ENCODE assay signal across 9 cellular contexts in genomic region chr2:197704434-197705142, GRCh38. TPM values are rescaled to one million over a fixed set of nuclear protein-coding genes. Genes with fewer than 3 reads are reported as not detected.
A peak's percentile ranks its signal among the peaks of the same experiment; 100 is the strongest.
DNase-seq lines count a peak whose midpoint lies in the region; ATAC-seq and TF ChIP-seq lines count a peak whose summit lies in the region.
"Had no signal": no experiment of that assay in that cellular context is flagged by ENCODE, and none has a peak within 500 bp of the region (broad histone marks: within the 10 kb centered on the region; RNA-seq: fewer than 3 reads in every experiment).

No MANE protein-coding gene starts in this region.

- H3K4me3 Mint-ChIP-seq in immature natural killer cell, result peak overlapping the region; percentile 83 to 91 (median 87)

- H3K4me3 ChIP-seq in adrenal gland, result peak overlapping the region in 3 of 4 donors; percentile 16 to 84 (median 56)
- peak overlapping the region; percentile 79 to 88 for H3K4me3 ChIP-seq in stomach smooth muscle (ENCODE audit: low read length in 2 of 2)

- no peak for TF ChIP-seq CTCF in adrenal gland (IDR thresholded peaks at IDR 0.05)

- H3K4me1 ChIP-seq in adrenal gland (replicated peaks in 1 of 2) (peaks cover 14 to 37% of the 10 kb centered on the region in 2 donors), stomach smooth muscle (ENCODE audit: control insufficient read depth, insufficient read depth, low read length) (peaks cover 18% of the 10 kb centered on the region)

- peak overlapping the region; percentile 70 to 89 (median 85) for H3K27ac ChIP-seq in adrenal gland
- peak overlapping the region; percentile 75 for H3K27ac ChIP-seq in stomach smooth muscle (ENCODE audit: low read length)

- H3K27ac Mint-ChIP-seq in immature natural killer cell, result peak overlapping the region; percentile 89 to 99 (median 92)

- peaks cover 0 to 2% (median 0%) of the 10 kb centered on the region in 3 donors for H3K36me3 Mint-ChIP-seq in immature natural killer cell

- H3K9ac ChIP-seq in stomach smooth muscle (ENCODE audit: low read length in 2 of 2), result peak overlapping the region; percentile 81 to 89

- H3K36me3 ChIP-seq in adrenal gland (replicated peaks in 1 of 2) (no peaks in the 10 kb centered on the region), stomach smooth muscle (ENCODE audit: control insufficient read depth in 2 of 2, insufficient read depth in 2 of 2, low read length in 2 of 2) (no peaks in the 10 kb centered on the region)

- 0 to 1% (median 1%) methylated on average over 6 of the region's 6 CpGs for WGBS in adrenal gland, 4 donors

- intact Hi-C loops in adrenal gland (cut with DNase I), result loop anchor here in 1 of 2 donors (5.0 kb wide), 1 partner anchor 73 kb away; no protein-coding TSS in a partner anchor

- peaks cover 39 to 51% of the 10 kb centered on the region in 2 donors for H3K4me1 Mint-ChIP-seq in immature natural killer cell

- no peak for TF ChIP-seq POLR2A in adrenal gland (IDR thresholded peaks at IDR 0.05)

- H3K27me3 ChIP-seq in adrenal gland, result no peaks in the 10 kb centered on the region
- no peaks in the 10 kb centered on the region for H3K27me3 ChIP-seq in stomach smooth muscle (ENCODE audit: control insufficient read depth in 1 of 2, insufficient read depth in 2 of 2, low read length in 2 of 2)

- ATAC-seq in GM19397 (IDR thresholded peaks at IDR 0.05; ENCODE audit: unreplicated experiment) (peak; percentile 34), HG03439 (IDR thresholded peaks at IDR 0.05; ENCODE audit: unreplicated experiment) (peak; percentile 30)

- no peaks in the 10 kb centered on the region for H3K9me3 Mint-ChIP-seq in immature natural killer cell

- H3K9me3 ChIP-seq in adrenal gland (replicated peaks in 1 of 3) (no peaks in the 10 kb centered on the region), stomach smooth muscle (ENCODE audit: control insufficient read depth in 2 of 2, low read length in 2 of 2) (no peaks in the 10 kb centered on the region)

- H3K27me3 Mint-ChIP-seq in immature natural killer cell (ENCODE audit: low read depth in 3 of 3), result peaks cover 3 to 17% (median 14%) of the 10 kb centered on the region in 3 donors

- DNase-seq in AML-193 (lab: John Stamatoyannopoulos, UW) (peak; percentile 71 to 82), adrenal gland (no peak), immature natural killer cell (no peak), NCI-H748 (lab: John Stamatoyannopoulos, UW; ENCODE audit: unreplicated experiment) (no peak)
- no peak for DNase-seq in stimulated activated CD4-positive, alpha-beta T cell treated with anti-CD3 and anti-CD28 coated beads, Interleukin-15, amount 100 ng/mL, for 24 hours

RNA-seq across cellular contexts. Expression of gene MARS2, which starts 0.6 kb away (rescaled TPM):
- total RNA-seq in adrenal gland, result 10 to 100 TPM in 4 of 8 donors, 1 to 10 TPM in 4; 7.0 to 24.9 (median 10.3) TPM
- polyA plus RNA-seq in adrenal gland (10 to 100 TPM in 1 of 3 donors, 1 to 10 TPM in 2; 1.1 to 14.8 (median 2.0) TPM), immature natural killer cell (1 to 10 TPM; 4.6 to 9.6 (median 9.0) TPM)

RNA-seq across cellular contexts. Expression of gene RFTN2, which starts 29.2 kb away (rescaled TPM):
- total RNA-seq in adrenal gland, result 10 to 100 TPM in 5 of 8 donors, 1 to 10 TPM in 3; 2.1 to 15.8 (median 11.2) TPM
- 1 to 10 TPM; 1.2 to 2.2 (median 1.9) TPM for polyA plus RNA-seq in adrenal gland
- polyA plus RNA-seq in immature natural killer cell, result under 1 TPM in 1 of 3 donors, not detected in 2; 0.06 TPM
- total RNA-seq: HT1080 had no signal

Comparison
In these comparisons a context has a peak if more than half of its experiments do, and no peak if none do; other contexts are left out.
1. DNase-seq: peak in AML-193 (2 of 2); none in adrenal gland (0 of 7), immature natural killer cell (0 of 3), stimulated activated CD4-positive, alpha-beta T cell treated with anti-CD3 and anti-CD28 coated beads, Interleukin-15, amount 100 ng/mL, for 24 hours (single experiment) and NCI-H748 (single experiment).